31 cellular contexts compared by ENCODE assay signal in the genomic region with DNA sequence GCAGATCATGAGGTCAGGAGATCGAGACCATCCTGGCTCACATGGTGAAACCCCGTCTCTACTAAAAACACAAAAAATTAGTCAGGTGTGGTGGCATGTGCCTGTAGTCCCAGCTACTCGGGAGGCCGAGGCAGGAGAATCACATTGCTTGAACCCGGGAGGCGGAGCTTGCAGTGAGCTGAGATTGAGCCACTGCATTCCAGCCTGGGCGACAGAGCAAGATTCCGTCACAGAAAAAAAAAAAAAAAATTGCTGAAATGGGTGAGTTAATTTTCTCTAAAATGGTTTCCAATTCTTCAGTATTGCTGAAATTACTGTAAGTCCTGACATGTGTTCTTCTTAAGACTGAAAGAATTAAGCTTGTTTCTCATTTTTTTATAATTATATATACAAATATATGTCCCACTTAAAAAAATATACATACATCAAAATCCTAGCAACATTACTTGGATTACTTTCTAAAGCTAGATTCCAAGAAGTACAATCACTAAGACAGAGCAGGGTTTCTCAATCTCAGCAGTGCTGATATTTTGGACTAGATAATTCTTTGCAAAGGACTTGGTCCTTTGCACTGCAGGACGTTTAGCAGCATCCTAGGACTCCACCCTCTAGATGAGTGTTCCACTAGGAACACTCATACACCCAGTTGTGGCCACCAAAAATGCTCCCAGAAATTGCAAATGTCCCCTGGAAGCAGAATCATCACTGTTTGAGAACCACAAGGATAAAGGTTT.
"Had no signal": no experiment of that assay in that cellular context is flagged by ENCODE, and none has a peak within 500 bp of the region (broad histone marks: within the 10 kb centered on the region; RNA-seq: fewer than 3 reads in every experiment).

No MANE protein-coding gene starts in this region.

- H3K27ac Mint-ChIP-seq: activated CD4-positive, alpha-beta memory T cell treated with anti-CD3 and anti-CD28 coated beads for 36 hours; activated naive CD4-positive, alpha-beta T cell treated with anti-CD3 and anti-CD28 coated beads, Interleukin-2, amount 10 ng/mL, durations not matched to agents 7 days and 5 days; activated T-helper 1 cell treated with anti-CD3 and anti-CD28 coated beads, Interleukin-12 subunit alpha, Interleukin-12 subunit beta, Interleukin-2, Interleukin-4 antibody, amounts not matched to agents 30 ng/mL and 10 ng/mL and 1 ng/mL, durations not matched to agents 14 hours and 24 hours and 36 hours; naive thymus-derived CD8-positive, alpha-beta T cell; stimulated activated naive B cell treated with anti-CD40 and anti-IgM and Interleukin-4, amounts not matched to agents 10 μg/mL and 1 μg/mL and 100 μg/mL, for 72 hours had no signal

- FAIRE-seq: bronchial epithelial cell, endometrium, pancreas had no signal

- H3K9me3 ChIP-seq: esophagus squamous epithelium, heart left ventricle, pancreas, prostate gland, stomach, thyroid gland, upper lobe of right lung had no signal

- DNase-seq: activated CD4-positive, alpha-beta memory T cell treated with anti-CD3 and anti-CD28 coated beads for 36 hours; activated CD4-positive, alpha-beta T cell treated with anti-CD3 and anti-CD28 coated beads for 48 hours; activated CD8-positive, alpha-beta memory T cell treated with anti-CD3 and anti-CD28 coated beads, Interleukin-2, amount 50 U/mL, for 4 hours; activated gamma-delta T cell; activated naive CD4-positive, alpha-beta T cell treated with anti-CD3 and anti-CD28 coated beads, Interleukin-2, amount 10 ng/mL, durations not matched to agents 7 days and 5 days; activated T-cell treated with anti-CD3 and anti-CD28 coated beads, Interleukin-2, amount 50 U/mL, for 1 hour; anterior cingulate cortex; dermis blood vessel endothelial cell; effector CD8-positive, alpha-beta T cell; esophagus squamous epithelium; heart left ventricle; naive thymus-derived CD8-positive, alpha-beta T cell; nucleus accumbens; pancreas; retina; stimulated activated CD4-positive, alpha-beta T cell treated with anti-CD3 and anti-CD28 coated beads, Interleukin-15, amount 100 ng/mL, for 24 hours; stimulated activated CD4-positive, alpha-beta T cell treated with anti-CD3 and anti-CD28 coated beads, Interleukin-2, amount 100 ng/mL, for 24 hours; stimulated activated naive B cell treated with anti-CD40 and anti-IgM and Interleukin-4, amounts not matched to agents 10 μg/mL and 1 μg/mL and 100 μg/mL, for 72 hours; stomach; T-helper 1 cell; thyroid gland; upper lobe of right lung had no signal

- H3K27ac ChIP-seq: epithelial cell of prostate, esophagus squamous epithelium, heart left ventricle, pancreas, prostate gland, stomach, thyroid gland, upper lobe of right lung, VCaP had no signal

- ATAC-seq: activated CD4-positive, CD25-positive, alpha-beta regulatory T cell treated with anti-CD3 and anti-CD28 coated beads, Interleukin-2, amount 50 U/mL, for 24 hours; heart left ventricle; naive thymus-derived CD8-positive, alpha-beta T cell; pancreas; stimulated activated naive B cell treated with anti-CD40 and anti-IgM and Interleukin-4, amounts not matched to agents 10 μg/mL and 1 μg/mL and 100 μg/mL, for 72 hours; upper lobe of right lung had no signal

- H3K36me3 ChIP-seq: prostate gland, thyroid gland had no signal

- H3K27me3 ChIP-seq: esophagus squamous epithelium, heart left ventricle, pancreas, stomach, thyroid gland, upper lobe of right lung had no signal

- H3K4me1 ChIP-seq: esophagus squamous epithelium, pancreas, prostate gland, stomach, upper lobe of right lung had no signal

- H3K4me3 ChIP-seq: esophagus squamous epithelium, heart left ventricle, pancreas, prostate gland, stomach, thyroid gland, upper lobe of right lung had no signal

- H3K27me3 Mint-ChIP-seq: activated CD4-positive, alpha-beta memory T cell treated with anti-CD3 and anti-CD28 coated beads for 36 hours; activated naive CD4-positive, alpha-beta T cell treated with anti-CD3 and anti-CD28 coated beads, Interleukin-2, amount 10 ng/mL, durations not matched to agents 7 days and 5 days; central memory CD8-positive, alpha-beta T cell; naive thymus-derived CD8-positive, alpha-beta T cell; stimulated activated naive B cell treated with anti-CD40 and anti-IgM and Interleukin-4, amounts not matched to agents 10 μg/mL and 1 μg/mL and 100 μg/mL, for 72 hours had no signal

- H3K4me3 Mint-ChIP-seq: activated CD4-positive, alpha-beta memory T cell treated with anti-CD3 and anti-CD28 coated beads for 36 hours; activated naive CD4-positive, alpha-beta T cell treated with anti-CD3 and anti-CD28 coated beads, Interleukin-2, amount 10 ng/mL, durations not matched to agents 7 days and 5 days; activated T-helper 1 cell treated with anti-CD3 and anti-CD28 coated beads, Interleukin-12 subunit alpha, Interleukin-12 subunit beta, Interleukin-2, Interleukin-4 antibody, amounts not matched to agents 30 ng/mL and 10 ng/mL and 1 ng/mL, durations not matched to agents 14 hours and 24 hours and 36 hours; central memory CD8-positive, alpha-beta T cell; naive thymus-derived CD8-positive, alpha-beta T cell; neural crest cell; stimulated activated naive B cell treated with anti-CD40 and anti-IgM and Interleukin-4, amounts not matched to agents 10 μg/mL and 1 μg/mL and 100 μg/mL, for 72 hours had no signal
